18 cellular contexts compared by ENCODE assay signal in the genomic region with DNA sequence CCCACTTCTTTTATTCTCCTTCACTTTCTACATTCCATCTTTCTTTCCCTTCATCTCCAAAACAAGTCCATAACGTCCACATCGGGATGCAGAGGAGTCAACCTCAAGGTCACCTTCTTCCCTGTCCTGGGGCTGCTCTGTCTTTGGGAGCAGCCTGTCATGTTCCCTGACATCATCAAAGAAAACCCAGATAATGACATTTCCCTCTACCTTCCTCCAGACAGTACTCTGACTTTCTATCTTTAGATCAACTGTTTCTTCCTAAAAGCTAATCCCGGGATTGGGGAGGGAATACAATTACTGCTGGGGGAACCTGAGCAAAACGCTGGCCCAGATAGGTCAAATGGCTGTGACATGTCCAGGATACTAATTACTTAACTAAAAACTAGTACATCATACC. TPM values are rescaled to one million over a fixed set of nuclear protein-coding genes. Genes with fewer than 3 reads are reported as not detected.
DNase-seq lines count a peak whose midpoint lies in the region; ATAC-seq and TF ChIP-seq lines count a peak whose summit lies in the region.
"Had no signal": no experiment of that assay in that cellular context is flagged by ENCODE, and none has a peak within 500 bp of the region (broad histone marks: within the 10 kb centered on the region; RNA-seq: fewer than 3 reads in every experiment).

No MANE protein-coding gene starts in this region.

- no peaks in the 10 kb centered on the region for H3K9me3 Mint-ChIP-seq in WTC11
- H3K9me3 Mint-ChIP-seq: CD4-positive, alpha-beta memory T cell had no signal

- DNase-seq in WTC11 (ENCODE audit: low spot score) = no peak
- DNase-seq in putamen (ENCODE audit: low spot score) = peak; percentile 56
- DNase-seq in NOMO-1 treated with dmso at 0.1 percent for 144 hours (lab: John Stamatoyannopoulos, UW; ENCODE audit: unreplicated experiment) = no peak
- DNase-seq: C1 segment of cervical spinal cord; Calu3; CD4-positive, alpha-beta memory T cell; COR-L47; DMS79 treated with DMSO at 0.1 percent for 48 hours; GF-D8; GOT3; HFFc6 had no signal

- H3F3A ChIP-seq in Loucy (ENCODE audit: low read depth) = no peaks in the 10 kb centered on the region; the same call in 1 of the 2 replicates

- peak overlapping the region; percentile 15 for H3K9ac ChIP-seq in Loucy (ENCODE audit: low read depth, low read length, poor library complexity, severe bottlenecking)

- H3K4me3 Mint-ChIP-seq in WTC11 = no peak overlapping the region
- H3K4me3 Mint-ChIP-seq: HFFc6 had no signal

- H3K36me3 Mint-ChIP-seq in WTC11 = no peaks in the 10 kb centered on the region
- H3K36me3 Mint-ChIP-seq: CD4-positive, alpha-beta memory T cell had no signal

- H3K4me1 ChIP-seq in Loucy (ENCODE audit: insufficient read depth, low read length, poor library complexity, severe bottlenecking) = peaks cover 49% of the 10 kb centered on the region
- H3K4me1 ChIP-seq: HAP-1 had no signal

- H3K36me3 ChIP-seq in Loucy (ENCODE audit: insufficient read depth, low read length) = no peaks in the 10 kb centered on the region
- H3K36me3 ChIP-seq: HAP-1 had no signal

- no peaks in the 10 kb centered on the region for H3K27me3 Mint-ChIP-seq in WTC11 (ENCODE audit: low read depth)

- no peak for TF ChIP-seq CTCF in Loucy (conservative IDR thresholded peaks at IDR 0.05; ENCODE audit: low read length)
- no peak for TF ChIP-seq CTCF in WTC11 (IDR thresholded peaks at IDR 0.05)

- no peak for ATAC-seq in WTC11
- ATAC-seq in HG03280 (IDR thresholded peaks at IDR 0.05; ENCODE audit: unreplicated experiment) = no peak
- no peak for ATAC-seq in HG02678 (IDR thresholded peaks at IDR 0.05; ENCODE audit: unreplicated experiment)

- H3K79me2 ChIP-seq in Loucy (ENCODE audit: insufficient read depth, low read length) = no peaks in the 10 kb centered on the region

- H3K9me3 ChIP-seq in Loucy (ENCODE audit: insufficient read depth, low read depth, low read length) = no peaks in the 10 kb centered on the region
- H3K9me3 ChIP-seq: HAP-1 had no signal

- no peaks in the 10 kb centered on the region for H4K20me1 ChIP-seq in Loucy (ENCODE audit: insufficient read depth, low read length, poor library complexity, severe bottlenecking)

- POLR2A ChIA-PET in WTC11 (lab: Charles Lee) = no interaction called here

- peak overlapping the region; percentile 29; the same call in 1 of the 2 replicates for H2AFZ ChIP-seq in Loucy (ENCODE audit: low read length)

- H3K27ac Mint-ChIP-seq in WTC11 = 0 out of 2 replicates have a peak overlapping the region, but pooled peaks have one; percentile 8
- H3K27ac Mint-ChIP-seq: HFFc6 had no signal

- CTCF ChIA-PET in WTC11 (lab: Charles Lee) = no interaction called here

- H3K4me2 ChIP-seq in Loucy (ENCODE audit: low read depth, low read length, poor library complexity, severe bottlenecking) = peak overlapping the region; percentile 72

- no peaks in the 10 kb centered on the region for H3K27me3 ChIP-seq in Loucy (ENCODE audit: insufficient read depth, low read length, poor library complexity, severe bottlenecking)

- no peak overlapping the region for H3K4me3 ChIP-seq in Loucy (ENCODE audit: low read length, poor library complexity, severe bottlenecking)
- H3K4me3 ChIP-seq: HAP-1 had no signal

- H3K4me1 Mint-ChIP-seq in WTC11 = no peaks in the 10 kb centered on the region
- H3K4me1 Mint-ChIP-seq: CD4-positive, alpha-beta memory T cell had no signal

- no peaks in the 10 kb centered on the region for H3K9me2 ChIP-seq in Loucy (replicated peaks; ENCODE audit: low read depth, low read length)

TF ChIP-seq in WTC11, 78 proteins besides CTCF, POLR2A, EP300 and RAD21 (continues in another document):
- TF ChIP-seq ATF6 (CRISPR knock-in tag; IDR thresholded peaks at IDR 0.05) = no peak
- TF ChIP-seq ERG (CRISPR knock-in tag; IDR thresholded peaks at IDR 0.05) = no peak
- TF ChIP-seq, protein P1, sequence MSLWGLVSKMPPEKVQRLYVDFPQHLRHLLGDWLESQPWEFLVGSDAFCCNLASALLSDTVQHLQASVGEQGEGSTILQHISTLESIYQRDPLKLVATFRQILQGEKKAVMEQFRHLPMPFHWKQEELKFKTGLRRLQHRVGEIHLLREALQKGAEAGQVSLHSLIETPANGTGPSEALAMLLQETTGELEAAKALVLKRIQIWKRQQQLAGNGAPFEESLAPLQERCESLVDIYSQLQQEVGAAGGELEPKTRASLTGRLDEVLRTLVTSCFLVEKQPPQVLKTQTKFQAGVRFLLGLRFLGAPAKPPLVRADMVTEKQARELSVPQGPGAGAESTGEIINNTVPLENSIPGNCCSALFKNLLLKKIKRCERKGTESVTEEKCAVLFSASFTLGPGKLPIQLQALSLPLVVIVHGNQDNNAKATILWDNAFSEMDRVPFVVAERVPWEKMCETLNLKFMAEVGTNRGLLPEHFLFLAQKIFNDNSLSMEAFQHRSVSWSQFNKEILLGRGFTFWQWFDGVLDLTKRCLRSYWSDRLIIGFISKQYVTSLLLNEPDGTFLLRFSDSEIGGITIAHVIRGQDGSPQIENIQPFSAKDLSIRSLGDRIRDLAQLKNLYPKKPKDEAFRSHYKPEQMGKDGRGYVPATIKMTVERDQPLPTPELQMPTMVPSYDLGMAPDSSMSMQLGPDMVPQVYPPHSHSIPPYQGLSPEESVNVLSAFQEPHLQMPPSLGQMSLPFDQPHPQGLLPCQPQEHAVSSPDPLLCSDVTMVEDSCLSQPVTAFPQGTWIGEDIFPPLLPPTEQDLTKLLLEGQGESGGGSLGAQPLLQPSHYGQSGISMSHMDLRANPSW (CRISPR knock-in tag; conservative IDR thresholded peaks at IDR 0.05; ENCODE audit: low read depth) = no peak
- TF ChIP-seq, protein P2, sequence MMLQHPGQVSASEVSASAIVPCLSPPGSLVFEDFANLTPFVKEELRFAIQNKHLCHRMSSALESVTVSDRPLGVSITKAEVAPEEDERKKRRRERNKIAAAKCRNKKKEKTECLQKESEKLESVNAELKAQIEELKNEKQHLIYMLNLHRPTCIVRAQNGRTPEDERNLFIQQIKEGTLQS (CRISPR knock-in tag; conservative IDR thresholded peaks at IDR 0.05) = no peak
- TF ChIP-seq, protein P3, sequence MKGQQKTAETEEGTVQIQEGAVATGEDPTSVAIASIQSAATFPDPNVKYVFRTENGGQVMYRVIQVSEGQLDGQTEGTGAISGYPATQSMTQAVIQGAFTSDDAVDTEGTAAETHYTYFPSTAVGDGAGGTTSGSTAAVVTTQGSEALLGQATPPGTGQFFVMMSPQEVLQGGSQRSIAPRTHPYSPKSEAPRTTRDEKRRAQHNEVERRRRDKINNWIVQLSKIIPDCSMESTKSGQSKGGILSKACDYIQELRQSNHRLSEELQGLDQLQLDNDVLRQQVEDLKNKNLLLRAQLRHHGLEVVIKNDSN (CRISPR knock-in tag; IDR thresholded peaks at IDR 0.05) = no peak
- no peak for TF ChIP-seq RELA (CRISPR knock-in tag; IDR thresholded peaks at IDR 0.05; ENCODE audit: borderline replicate concordance)
- TF ChIP-seq ZMAT4 (CRISPR knock-in tag; IDR thresholded peaks at IDR 0.05) = no peak
- TF ChIP-seq, protein P4, sequence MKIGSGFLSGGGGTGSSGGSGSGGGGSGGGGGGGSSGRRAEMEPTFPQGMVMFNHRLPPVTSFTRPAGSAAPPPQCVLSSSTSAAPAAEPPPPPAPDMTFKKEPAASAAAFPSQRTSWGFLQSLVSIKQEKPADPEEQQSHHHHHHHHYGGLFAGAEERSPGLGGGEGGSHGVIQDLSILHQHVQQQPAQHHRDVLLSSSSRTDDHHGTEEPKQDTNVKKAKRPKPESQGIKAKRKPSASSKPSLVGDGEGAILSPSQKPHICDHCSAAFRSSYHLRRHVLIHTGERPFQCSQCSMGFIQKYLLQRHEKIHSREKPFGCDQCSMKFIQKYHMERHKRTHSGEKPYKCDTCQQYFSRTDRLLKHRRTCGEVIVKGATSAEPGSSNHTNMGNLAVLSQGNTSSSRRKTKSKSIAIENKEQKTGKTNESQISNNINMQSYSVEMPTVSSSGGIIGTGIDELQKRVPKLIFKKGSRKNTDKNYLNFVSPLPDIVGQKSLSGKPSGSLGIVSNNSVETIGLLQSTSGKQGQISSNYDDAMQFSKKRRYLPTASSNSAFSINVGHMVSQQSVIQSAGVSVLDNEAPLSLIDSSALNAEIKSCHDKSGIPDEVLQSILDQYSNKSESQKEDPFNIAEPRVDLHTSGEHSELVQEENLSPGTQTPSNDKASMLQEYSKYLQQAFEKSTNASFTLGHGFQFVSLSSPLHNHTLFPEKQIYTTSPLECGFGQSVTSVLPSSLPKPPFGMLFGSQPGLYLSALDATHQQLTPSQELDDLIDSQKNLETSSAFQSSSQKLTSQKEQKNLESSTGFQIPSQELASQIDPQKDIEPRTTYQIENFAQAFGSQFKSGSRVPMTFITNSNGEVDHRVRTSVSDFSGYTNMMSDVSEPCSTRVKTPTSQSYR (CRISPR knock-in tag; IDR thresholded peaks at IDR 0.05) = no peak
- no peak for TF ChIP-seq ZNF263 (CRISPR knock-in tag; IDR thresholded peaks at IDR 0.05; ENCODE audit: low read depth)

RNA-seq across cellular contexts. Expression of gene SLC8A3, which starts 39.0 kb away (rescaled TPM):
- total RNA-seq in WTC11 (2021) = 0.57 to 0.89 TPM (median 0.63 TPM) in 3 replicates
- total RNA-seq: A172; A673; Calu3; CD4-positive, alpha-beta memory T cell; G401; HFFc6 had no signal
